Comparison of ENCODE assay signal across 21 cellular contexts in genomic region chr17:82219083-82219482, GRCh38.
"Had no signal": no experiment of that assay in that cellular context is flagged by ENCODE, and none has a peak within 500 bp of the region (broad histone marks: within the 10 kb centered on the region; RNA-seq: fewer than 3 reads in every experiment).

No MANE protein-coding gene starts in this region.

- H3K4me3 ChIP-seq: colonic mucosa, esophagus squamous epithelium, left ventricle myocardium inferior, pancreas, thyroid gland had no signal

- DNase-seq: activated CD4-positive, CD25-positive, alpha-beta regulatory T cell treated with anti-CD3 and anti-CD28 coated beads, Interleukin-2, amount 50 U/mL, for 72 hours; activated gamma-delta T cell; activated T-cell treated with anti-CD3 and anti-CD28 coated beads, Interleukin-2, amount 50 U/mL, for 1 hour; amniotic stem cell; caudate nucleus; colonic mucosa; effector CD4-positive, alpha-beta T cell; esophagus squamous epithelium; hippocampal formation; left ventricle myocardium inferior; mesendoderm; nephron progenitor cell; stimulated activated CD4-positive, alpha-beta T cell treated with anti-CD3 and anti-CD28 coated beads, Interleukin-12 subunit alpha, Interleukin-12 subunit beta, amount 100 ng/mL, for 4 hours; stimulated activated CD4-positive, alpha-beta T cell treated with anti-CD3 and anti-CD28 coated beads, Interleukin-2, amount 100 ng/mL, for 24 hours; stimulated activated naive B cell treated with anti-CD40 and anti-IgM and Interleukin-4, amounts not matched to agents 10 μg/mL and 1 μg/mL and 100 μg/mL, for 72 hours; thyroid gland had no signal

- ATAC-seq: pancreas; sciatic nerve; stimulated activated naive B cell treated with anti-CD40 and anti-IgM and Interleukin-4, amounts not matched to agents 10 μg/mL and 1 μg/mL and 100 μg/mL, for 72 hours had no signal

- H3K9me3 ChIP-seq: colonic mucosa, esophagus squamous epithelium, left ventricle myocardium inferior, pancreas, thyroid gland had no signal

- H3K27ac ChIP-seq: colonic mucosa, esophagus squamous epithelium, left ventricle myocardium inferior, pancreas, thyroid gland had no signal

- FAIRE-seq: endothelial cell of umbilical vein, pancreas, urothelium cell line had no signal

- H3K36me3 Mint-ChIP-seq: activated naive CD8-positive, alpha-beta T cell; stimulated activated naive B cell treated with anti-CD40 and anti-IgM and Interleukin-4, amounts not matched to agents 10 μg/mL and 1 μg/mL and 100 μg/mL, for 72 hours had no signal

- H3K27me3 ChIP-seq: colonic mucosa, esophagus squamous epithelium, pancreas, thyroid gland had no signal

- H3K9me3 Mint-ChIP-seq: nephron progenitor cell; stimulated activated naive B cell treated with anti-CD40 and anti-IgM and Interleukin-4, amounts not matched to agents 10 μg/mL and 1 μg/mL and 100 μg/mL, for 72 hours had no signal

- H3K36me3 ChIP-seq: colonic mucosa, esophagus squamous epithelium, left ventricle myocardium inferior, pancreas, thyroid gland had no signal

- H3K4me3 Mint-ChIP-seq: activated naive CD8-positive, alpha-beta T cell; nephron progenitor cell; stimulated activated naive B cell treated with anti-CD40 and anti-IgM and Interleukin-4, amounts not matched to agents 10 μg/mL and 1 μg/mL and 100 μg/mL, for 72 hours had no signal

- H3K27me3 Mint-ChIP-seq: activated naive CD8-positive, alpha-beta T cell had no signal

- H3K27ac Mint-ChIP-seq: activated naive CD8-positive, alpha-beta T cell; nephron progenitor cell; stimulated activated naive B cell treated with anti-CD40 and anti-IgM and Interleukin-4, amounts not matched to agents 10 μg/mL and 1 μg/mL and 100 μg/mL, for 72 hours had no signal
